In the genomic region with DNA sequence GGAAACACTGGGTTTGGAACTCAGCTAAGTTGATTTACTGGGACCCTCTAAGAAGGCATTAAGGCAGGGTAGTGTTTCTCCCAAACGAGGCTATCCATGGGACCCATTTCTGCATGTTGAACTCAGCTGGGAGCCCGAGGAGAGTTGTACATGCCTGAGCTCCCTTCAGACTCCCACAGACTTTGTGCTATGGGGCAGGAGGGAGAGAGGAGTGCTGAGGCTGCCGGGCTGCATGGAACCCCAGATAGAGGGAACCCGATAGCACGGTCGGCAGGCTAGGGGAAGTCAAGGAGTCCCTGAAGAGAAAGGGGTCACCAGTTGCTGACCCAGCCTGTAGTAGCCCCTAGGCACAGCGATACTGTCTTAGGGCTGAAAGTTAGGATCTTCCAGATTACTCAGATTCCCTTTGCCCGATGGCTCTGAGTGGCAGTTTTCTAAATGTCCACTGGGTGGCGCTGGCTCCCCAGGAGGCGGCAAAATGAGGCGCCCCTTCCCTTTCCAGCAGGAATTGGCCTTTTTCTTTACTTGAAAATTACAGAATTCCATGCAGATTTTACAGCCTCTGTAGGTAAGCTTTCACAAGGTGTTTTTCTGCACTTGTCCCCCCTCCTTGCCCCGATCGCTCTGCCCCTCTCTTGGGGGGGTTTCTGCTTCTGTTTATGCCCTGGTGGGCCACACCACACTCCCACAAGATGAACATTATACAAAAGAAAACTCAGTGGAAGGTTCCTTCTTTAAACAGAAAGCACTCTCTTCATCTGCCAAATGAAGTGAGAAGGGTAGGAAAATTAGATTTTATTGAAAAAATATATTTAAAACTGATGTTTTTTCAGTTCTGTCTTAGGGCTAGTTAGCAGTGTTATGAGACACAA, we compare ENCODE assay signal across 1 cellular context.
TF ChIP-seq lines count a peak whose summit lies in the region.

No MANE protein-coding gene starts in this region.

TF ChIP-seq in HEK293, 187 proteins besides CTCF, POLR2A, EP300 and RAD21 (continued from another document):
- TF ChIP-seq ZNF510 (tag by site-specific recombination; IDR thresholded peaks at IDR 0.05; ENCODE audit: insufficient replicate concordance): no peak
- TF ChIP-seq REPIN1 (tag by site-specific recombination; IDR thresholded peaks at IDR 0.05; ENCODE audit: low read depth): no peak
- TF ChIP-seq ZNF660 (tag by site-specific recombination; IDR thresholded peaks at IDR 0.05): peak; percentile 24; the same call in 1 of the 2 replicates
- TF ChIP-seq ZNF24 (tag by site-specific recombination; IDR thresholded peaks at IDR 0.05): no peak
TF ChIP-seq in HEK293: peak in this region for 3.
